ENCODE assay signal across 1 cellular context in the genomic region with DNA sequence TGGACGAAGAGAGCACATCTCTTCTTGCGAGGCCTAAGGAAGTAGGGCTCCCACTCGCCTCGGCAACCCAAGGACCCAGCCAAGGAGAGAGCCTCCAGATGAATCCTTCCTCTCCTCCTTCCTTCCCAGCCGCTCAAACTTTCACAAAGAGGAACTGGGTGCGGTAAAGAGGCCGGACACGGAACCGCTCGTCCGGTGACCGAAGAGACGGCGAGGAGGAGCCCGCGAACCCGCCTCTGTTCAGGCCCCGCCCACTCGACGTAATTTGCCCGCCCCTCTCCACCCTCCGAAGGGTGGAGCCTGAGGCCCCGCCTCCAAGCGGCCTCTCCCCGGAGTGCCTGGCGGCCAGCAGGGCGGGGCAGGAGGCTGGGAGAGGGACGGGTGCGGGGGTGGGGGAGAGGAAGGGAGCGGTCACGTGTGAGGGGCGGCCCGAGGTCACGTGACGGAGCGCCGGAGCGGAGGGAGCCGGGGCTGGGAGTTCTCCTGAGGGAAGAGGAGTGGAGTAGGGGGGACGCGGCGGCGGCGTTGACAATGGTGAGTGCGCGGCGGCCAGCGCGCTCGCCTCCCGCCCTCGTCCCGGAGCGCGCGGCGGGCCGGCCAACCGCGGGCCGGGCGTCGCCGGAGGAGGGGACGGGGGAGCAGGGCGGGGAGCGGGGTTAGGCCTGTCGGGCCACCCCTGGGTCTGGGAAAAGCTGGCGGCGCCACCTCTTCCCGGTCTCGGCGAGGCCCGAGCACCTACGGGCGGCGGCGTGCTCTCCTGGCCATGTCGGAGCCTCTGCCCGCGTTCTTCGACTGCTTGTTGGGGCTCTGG.
A peak's percentile ranks its signal among the peaks of the same experiment; 100 is the strongest.
TF ChIP-seq lines count a peak whose summit lies in the region.

A gene (plus strand): TSS at position 432 of the 811 bp plus-strand sequence. CDS start 100 bp downstream, at position 532.

TF ChIP-seq in HepG2, 621 proteins besides CTCF, POLR2A, EP300 and RAD21 (continued from another document and continues in another):
- TF ChIP-seq ZNF746 (CRISPR knock-in tag; IDR thresholded peaks at IDR 0.05) (peak; percentile 93), ZNF430 (CRISPR knock-in tag; IDR thresholded peaks at IDR 0.05) (peak; percentile 59; the same call in 1 of the 2 replicates), ARID2 (CRISPR knock-in tag; IDR thresholded peaks at IDR 0.05; ENCODE audit: borderline replicate concordance) (no peak), ZNF451 (CRISPR knock-in tag; IDR thresholded peaks at IDR 0.05) (no peak), ZNF747 (CRISPR knock-in tag; IDR thresholded peaks at IDR 0.05; ENCODE audit: borderline replicate concordance) (no peak), ZNF335 (CRISPR knock-in tag; IDR thresholded peaks at IDR 0.05) (peak; percentile 78), KDM2A (CRISPR knock-in tag; IDR thresholded peaks at IDR 0.05; ENCODE audit: borderline replicate concordance, low read depth) (0 out of 2 replicates have a peak, but pooled peaks have one; percentile 48), STAG1 (CRISPR knock-in tag; IDR thresholded peaks at IDR 0.05) (0 out of 2 replicates have a peak, but pooled peaks have one; percentile 24), NKX3-1 (CRISPR knock-in tag; IDR thresholded peaks at IDR 0.05) (0 out of 2 replicates have a peak, but pooled peaks have one; percentile 38), TEAD3 (CRISPR knock-in tag; optimal IDR thresholded peaks at IDR 0.05; ENCODE audit: borderline replicate concordance) (peak; percentile 19), ZFP36L2 (CRISPR knock-in tag; IDR thresholded peaks at IDR 0.05) (no peak), ATM (IDR thresholded peaks at IDR 0.05; ENCODE audit: borderline replicate concordance) (no peak), HNRNPK (IDR thresholded peaks at IDR 0.05; ENCODE audit: low read depth, low read length, poor library complexity, severe bottlenecking) (peak; percentile 97), LCORL (IDR thresholded peaks at IDR 0.05) (no peak), LCORL (CRISPR knock-in tag; IDR thresholded peaks at IDR 0.05) (no peak), ZNF317 (CRISPR knock-in tag; IDR thresholded peaks at IDR 0.05) (peak; percentile 56; the same call in 1 of the 2 replicates), ZNF256 (CRISPR knock-in tag; conservative IDR thresholded peaks at IDR 0.05) (0 out of 2 replicates have a peak, but pooled peaks have one; percentile 52), JUND (CRISPR knock-in tag; IDR thresholded peaks at IDR 0.05) (no peak), ZNF883 (CRISPR knock-in tag; IDR thresholded peaks at IDR 0.05; ENCODE audit: not compliant biosample characterization) (peak; percentile 32), ZBTB42 (CRISPR knock-in tag; IDR thresholded peaks at IDR 0.05) (no peak), NFE2L1 (CRISPR knock-in tag; IDR thresholded peaks at IDR 0.05; ENCODE audit: borderline replicate concordance) (no peak), ZNF558 (CRISPR knock-in tag; IDR thresholded peaks at IDR 0.05; ENCODE audit: borderline replicate concordance) (peak; percentile 25; the same call in 1 of the 2 replicates), CCAR2 (optimal IDR thresholded peaks at IDR 0.05; ENCODE audit: low read depth, low read length) (no peak), U2AF1 (optimal IDR thresholded peaks at IDR 0.05; ENCODE audit: low read depth, low read length) (no peak)
- TF ChIP-seq, protein P1, sequence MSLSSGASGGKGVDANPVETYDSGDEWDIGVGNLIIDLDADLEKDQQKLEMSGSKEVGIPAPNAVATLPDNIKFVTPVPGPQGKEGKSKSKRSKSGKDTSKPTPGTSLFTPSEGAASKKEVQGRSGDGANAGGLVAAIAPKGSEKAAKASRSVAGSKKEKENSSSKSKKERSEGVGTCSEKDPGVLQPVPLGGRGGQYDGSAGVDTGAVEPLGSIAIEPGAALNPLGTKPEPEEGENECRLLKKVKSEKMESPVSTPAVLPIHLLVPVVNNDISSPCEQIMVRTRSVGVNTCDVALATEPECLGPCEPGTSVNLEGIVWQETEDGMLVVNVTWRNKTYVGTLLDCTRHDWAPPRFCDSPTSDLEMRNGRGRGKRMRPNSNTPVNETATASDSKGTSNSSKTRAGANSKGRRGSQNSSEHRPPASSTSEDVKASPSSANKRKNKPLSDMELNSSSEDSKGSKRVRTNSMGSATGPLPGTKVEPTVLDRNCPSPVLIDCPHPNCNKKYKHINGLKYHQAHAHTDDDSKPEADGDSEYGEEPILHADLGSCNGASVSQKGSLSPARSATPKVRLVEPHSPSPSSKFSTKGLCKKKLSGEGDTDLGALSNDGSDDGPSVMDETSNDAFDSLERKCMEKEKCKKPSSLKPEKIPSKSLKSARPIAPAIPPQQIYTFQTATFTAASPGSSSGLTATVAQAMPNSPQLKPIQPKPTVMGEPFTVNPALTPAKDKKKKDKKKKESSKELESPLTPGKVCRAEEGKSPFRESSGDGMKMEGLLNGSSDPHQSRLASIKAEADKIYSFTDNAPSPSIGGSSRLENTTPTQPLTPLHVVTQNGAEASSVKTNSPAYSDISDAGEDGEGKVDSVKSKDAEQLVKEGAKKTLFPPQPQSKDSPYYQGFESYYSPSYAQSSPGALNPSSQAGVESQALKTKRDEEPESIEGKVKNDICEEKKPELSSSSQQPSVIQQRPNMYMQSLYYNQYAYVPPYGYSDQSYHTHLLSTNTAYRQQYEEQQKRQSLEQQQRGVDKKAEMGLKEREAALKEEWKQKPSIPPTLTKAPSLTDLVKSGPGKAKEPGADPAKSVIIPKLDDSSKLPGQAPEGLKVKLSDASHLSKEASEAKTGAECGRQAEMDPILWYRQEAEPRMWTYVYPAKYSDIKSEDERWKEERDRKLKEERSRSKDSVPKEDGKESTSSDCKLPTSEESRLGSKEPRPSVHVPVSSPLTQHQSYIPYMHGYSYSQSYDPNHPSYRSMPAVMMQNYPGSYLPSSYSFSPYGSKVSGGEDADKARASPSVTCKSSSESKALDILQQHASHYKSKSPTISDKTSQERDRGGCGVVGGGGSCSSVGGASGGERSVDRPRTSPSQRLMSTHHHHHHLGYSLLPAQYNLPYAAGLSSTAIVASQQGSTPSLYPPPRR (CRISPR knock-in tag; IDR thresholded peaks at IDR 0.05; ENCODE audit: borderline replicate concordance): peak; percentile 10; the same call in 1 of the 2 replicates
- TF ChIP-seq, protein P2, sequence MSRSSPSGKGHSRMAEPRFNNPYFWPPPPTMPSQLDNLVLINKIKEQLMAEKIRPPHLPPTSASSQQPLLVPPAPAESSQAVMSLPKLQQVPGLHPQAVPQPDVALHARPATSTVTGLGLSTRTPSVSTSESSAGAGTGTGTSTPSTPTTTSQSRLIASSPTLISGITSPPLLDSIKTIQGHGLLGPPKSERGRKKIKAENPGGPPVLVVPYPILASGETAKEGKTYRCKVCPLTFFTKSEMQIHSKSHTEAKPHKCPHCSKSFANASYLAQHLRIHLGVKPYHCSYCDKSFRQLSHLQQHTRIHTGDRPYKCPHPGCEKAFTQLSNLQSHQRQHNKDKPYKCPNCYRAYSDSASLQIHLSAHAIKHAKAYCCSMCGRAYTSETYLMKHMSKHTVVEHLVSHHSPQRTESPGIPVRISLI (CRISPR knock-in tag; IDR thresholded peaks at IDR 0.05; ENCODE audit: borderline replicate concordance): no peak
- TF ChIP-seq, protein P3, sequence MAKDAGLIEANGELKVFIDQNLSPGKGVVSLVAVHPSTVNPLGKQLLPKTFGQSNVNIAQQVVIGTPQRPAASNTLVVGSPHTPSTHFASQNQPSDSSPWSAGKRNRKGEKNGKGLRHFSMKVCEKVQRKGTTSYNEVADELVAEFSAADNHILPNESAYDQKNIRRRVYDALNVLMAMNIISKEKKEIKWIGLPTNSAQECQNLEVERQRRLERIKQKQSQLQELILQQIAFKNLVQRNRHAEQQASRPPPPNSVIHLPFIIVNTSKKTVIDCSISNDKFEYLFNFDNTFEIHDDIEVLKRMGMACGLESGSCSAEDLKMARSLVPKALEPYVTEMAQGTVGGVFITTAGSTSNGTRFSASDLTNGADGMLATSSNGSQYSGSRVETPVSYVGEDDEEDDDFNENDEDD (CRISPR knock-in tag; IDR thresholded peaks at IDR 0.05; ENCODE audit: borderline replicate concordance): peak; percentile 49; the same call in 1 of the 2 replicates
- TF ChIP-seq, protein P4, sequence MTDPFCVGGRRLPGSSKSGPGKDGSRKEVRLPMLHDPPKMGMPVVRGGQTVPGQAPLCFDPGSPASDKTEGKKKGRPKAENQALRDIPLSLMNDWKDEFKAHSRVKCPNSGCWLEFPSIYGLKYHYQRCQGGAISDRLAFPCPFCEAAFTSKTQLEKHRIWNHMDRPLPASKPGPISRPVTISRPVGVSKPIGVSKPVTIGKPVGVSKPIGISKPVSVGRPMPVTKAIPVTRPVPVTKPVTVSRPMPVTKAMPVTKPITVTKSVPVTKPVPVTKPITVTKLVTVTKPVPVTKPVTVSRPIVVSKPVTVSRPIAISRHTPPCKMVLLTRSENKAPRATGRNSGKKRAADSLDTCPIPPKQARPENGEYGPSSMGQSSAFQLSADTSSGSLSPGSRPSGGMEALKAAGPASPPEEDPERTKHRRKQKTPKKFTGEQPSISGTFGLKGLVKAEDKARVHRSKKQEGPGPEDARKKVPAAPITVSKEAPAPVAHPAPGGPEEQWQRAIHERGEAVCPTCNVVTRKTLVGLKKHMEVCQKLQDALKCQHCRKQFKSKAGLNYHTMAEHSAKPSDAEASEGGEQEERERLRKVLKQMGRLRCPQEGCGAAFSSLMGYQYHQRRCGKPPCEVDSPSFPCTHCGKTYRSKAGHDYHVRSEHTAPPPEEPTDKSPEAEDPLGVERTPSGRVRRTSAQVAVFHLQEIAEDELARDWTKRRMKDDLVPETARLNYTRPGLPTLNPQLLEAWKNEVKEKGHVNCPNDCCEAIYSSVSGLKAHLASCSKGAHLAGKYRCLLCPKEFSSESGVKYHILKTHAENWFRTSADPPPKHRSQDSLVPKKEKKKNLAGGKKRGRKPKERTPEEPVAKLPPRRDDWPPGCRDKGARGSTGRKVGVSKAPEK (CRISPR knock-in tag; IDR thresholded peaks at IDR 0.05; ENCODE audit: borderline replicate concordance): 0 out of 2 replicates have a peak, but pooled peaks have one; percentile 82
- TF ChIP-seq, protein P5, sequence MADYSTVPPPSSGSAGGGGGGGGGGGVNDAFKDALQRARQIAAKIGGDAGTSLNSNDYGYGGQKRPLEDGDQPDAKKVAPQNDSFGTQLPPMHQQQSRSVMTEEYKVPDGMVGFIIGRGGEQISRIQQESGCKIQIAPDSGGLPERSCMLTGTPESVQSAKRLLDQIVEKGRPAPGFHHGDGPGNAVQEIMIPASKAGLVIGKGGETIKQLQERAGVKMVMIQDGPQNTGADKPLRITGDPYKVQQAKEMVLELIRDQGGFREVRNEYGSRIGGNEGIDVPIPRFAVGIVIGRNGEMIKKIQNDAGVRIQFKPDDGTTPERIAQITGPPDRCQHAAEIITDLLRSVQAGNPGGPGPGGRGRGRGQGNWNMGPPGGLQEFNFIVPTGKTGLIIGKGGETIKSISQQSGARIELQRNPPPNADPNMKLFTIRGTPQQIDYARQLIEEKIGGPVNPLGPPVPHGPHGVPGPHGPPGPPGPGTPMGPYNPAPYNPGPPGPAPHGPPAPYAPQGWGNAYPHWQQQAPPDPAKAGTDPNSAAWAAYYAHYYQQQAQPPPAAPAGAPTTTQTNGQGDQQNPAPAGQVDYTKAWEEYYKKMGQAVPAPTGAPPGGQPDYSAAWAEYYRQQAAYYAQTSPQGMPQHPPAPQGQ (CRISPR knock-in tag; IDR thresholded peaks at IDR 0.05; ENCODE audit: borderline replicate concordance): no peak
- TF ChIP-seq, protein P6, sequence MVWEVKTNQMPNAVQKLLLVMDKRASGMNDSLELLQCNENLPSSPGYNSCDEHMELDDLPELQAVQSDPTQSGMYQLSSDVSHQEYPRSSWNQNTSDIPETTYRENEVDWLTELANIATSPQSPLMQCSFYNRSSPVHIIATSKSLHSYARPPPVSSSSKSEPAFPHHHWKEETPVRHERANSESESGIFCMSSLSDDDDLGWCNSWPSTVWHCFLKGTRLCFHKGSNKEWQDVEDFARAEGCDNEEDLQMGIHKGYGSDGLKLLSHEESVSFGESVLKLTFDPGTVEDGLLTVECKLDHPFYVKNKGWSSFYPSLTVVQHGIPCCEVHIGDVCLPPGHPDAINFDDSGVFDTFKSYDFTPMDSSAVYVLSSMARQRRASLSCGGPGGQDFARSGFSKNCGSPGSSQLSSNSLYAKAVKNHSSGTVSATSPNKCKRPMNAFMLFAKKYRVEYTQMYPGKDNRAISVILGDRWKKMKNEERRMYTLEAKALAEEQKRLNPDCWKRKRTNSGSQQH (CRISPR knock-in tag; IDR thresholded peaks at IDR 0.05; ENCODE audit: low read depth): peak; percentile 19; the same call in 1 of the 2 replicates
- TF ChIP-seq, protein P7, sequence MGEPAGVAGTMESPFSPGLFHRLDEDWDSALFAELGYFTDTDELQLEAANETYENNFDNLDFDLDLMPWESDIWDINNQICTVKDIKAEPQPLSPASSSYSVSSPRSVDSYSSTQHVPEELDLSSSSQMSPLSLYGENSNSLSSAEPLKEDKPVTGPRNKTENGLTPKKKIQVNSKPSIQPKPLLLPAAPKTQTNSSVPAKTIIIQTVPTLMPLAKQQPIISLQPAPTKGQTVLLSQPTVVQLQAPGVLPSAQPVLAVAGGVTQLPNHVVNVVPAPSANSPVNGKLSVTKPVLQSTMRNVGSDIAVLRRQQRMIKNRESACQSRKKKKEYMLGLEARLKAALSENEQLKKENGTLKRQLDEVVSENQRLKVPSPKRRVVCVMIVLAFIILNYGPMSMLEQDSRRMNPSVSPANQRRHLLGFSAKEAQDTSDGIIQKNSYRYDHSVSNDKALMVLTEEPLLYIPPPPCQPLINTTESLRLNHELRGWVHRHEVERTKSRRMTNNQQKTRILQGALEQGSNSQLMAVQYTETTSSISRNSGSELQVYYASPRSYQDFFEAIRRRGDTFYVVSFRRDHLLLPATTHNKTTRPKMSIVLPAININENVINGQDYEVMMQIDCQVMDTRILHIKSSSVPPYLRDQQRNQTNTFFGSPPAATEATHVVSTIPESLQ (CRISPR knock-in tag; conservative IDR thresholded peaks at IDR 0.05): no peak
- TF ChIP-seq, protein P8, sequence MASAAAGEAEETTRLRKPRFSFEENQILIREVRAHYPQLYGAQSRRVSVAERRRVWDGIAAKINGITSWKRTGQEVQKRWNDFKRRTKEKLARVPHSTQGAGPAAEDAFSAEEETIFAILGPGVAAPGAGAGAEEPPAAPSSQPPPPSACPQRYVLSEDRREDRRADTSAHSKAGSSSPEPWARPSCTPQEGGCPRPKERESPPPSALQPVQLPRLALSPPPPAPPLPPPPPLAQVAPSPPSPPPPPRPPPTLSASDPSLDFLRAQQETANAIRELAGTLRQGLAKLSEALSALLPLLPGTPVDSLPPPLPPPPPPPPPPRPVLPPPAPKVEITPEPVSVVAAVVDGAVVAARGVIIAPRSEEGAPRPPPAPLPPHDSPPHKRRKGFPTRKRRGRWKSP (CRISPR knock-in tag; IDR thresholded peaks at IDR 0.05): no peak; the same call in none of the 2 replicates
- TF ChIP-seq, protein P9, sequence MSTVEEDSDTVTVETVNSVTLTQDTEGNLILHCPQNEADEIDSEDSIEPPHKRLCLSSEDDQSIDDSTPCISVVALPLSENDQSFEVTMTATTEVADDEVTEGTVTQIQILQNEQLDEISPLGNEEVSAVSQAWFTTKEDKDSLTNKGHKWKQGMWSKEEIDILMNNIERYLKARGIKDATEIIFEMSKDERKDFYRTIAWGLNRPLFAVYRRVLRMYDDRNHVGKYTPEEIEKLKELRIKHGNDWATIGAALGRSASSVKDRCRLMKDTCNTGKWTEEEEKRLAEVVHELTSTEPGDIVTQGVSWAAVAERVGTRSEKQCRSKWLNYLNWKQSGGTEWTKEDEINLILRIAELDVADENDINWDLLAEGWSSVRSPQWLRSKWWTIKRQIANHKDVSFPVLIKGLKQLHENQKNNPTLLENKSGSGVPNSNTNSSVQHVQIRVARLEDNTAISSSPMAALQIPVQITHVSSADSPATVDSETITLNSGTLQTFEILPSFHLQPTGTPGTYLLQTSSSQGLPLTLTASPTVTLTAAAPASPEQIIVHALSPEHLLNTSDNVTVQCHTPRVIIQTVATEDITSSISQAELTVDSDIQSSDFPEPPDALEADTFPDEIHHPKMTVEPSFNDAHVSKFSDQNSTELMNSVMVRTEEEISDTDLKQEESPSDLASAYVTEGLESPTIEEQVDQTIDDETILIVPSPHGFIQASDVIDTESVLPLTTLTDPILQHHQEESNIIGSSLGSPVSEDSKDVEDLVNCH (CRISPR knock-in tag; IDR thresholded peaks at IDR 0.05): no peak
